15 cellular contexts compared by ENCODE assay signal in genomic region chr4:123416462-123416861, GRCh38. TPM values are rescaled to one million over a fixed set of nuclear protein-coding genes. Genes with fewer than 3 reads are reported as not detected.
DNase-seq lines count a peak whose midpoint lies in the region; ATAC-seq, FAIRE-seq and TF ChIP-seq lines count a peak whose summit lies in the region.
"Had no signal": no experiment of that assay in that cellular context is flagged by ENCODE, and none has a peak within 500 bp of the region (broad histone marks: within the 10 kb centered on the region; RNA-seq: fewer than 3 reads in every experiment).

No MANE protein-coding gene starts in this region.

- no peaks in the 10 kb centered on the region for H3K27me3 ChIP-seq in BLaER1
- no peaks in the 10 kb centered on the region for H3K27me3 ChIP-seq in mesenchymal stem cell (ENCODE audit: control insufficient read depth in 1 of 2, insufficient read depth in 1 of 2, low read length in 2 of 2)
- H3K27me3 ChIP-seq in BE2C = no peaks in the 10 kb centered on the region
- H3K27me3 ChIP-seq: left lung had no signal

- peak overlapping the region; percentile 73 for H3K27ac Mint-ChIP-seq in activated CD8-positive, alpha-beta T cell treated with anti-CD3 and anti-CD28 coated beads, Interleukin-2, amount 10 ng/mL, durations not matched to agents 7 days and 5 days

- no peak overlapping the region for H3K23ac ChIP-seq in mesenchymal stem cell (ENCODE audit: low read length in 2 of 2)

- peak overlapping the region; percentile 90 for H2AK5ac ChIP-seq in mesenchymal stem cell (ENCODE audit: low read length, severe bottlenecking)

- H3K36me3 ChIP-seq in BLaER1 (no peaks in the 10 kb centered on the region), mesenchymal stem cell (ENCODE audit: control insufficient read depth in 1 of 2, insufficient read depth in 2 of 2, low read depth in 1 of 2, low read length in 2 of 2) (no peaks in the 10 kb centered on the region), BE2C (no peaks in the 10 kb centered on the region)
- H3K36me3 ChIP-seq: left lung, prostate gland had no signal

- no peak overlapping the region for H3K4me3 ChIP-seq in BLaER1
- H3K4me3 ChIP-seq in mesenchymal stem cell (ENCODE audit: insufficient read depth in 1 of 2, low read depth in 1 of 2, low read length in 2 of 2) = no peak overlapping the region
- no peak overlapping the region for H3K4me3 ChIP-seq in BE2C (ENCODE audit: low read depth, low read length)
- H3K4me3 ChIP-seq: left lung, prostate gland had no signal

- peak overlapping the region in 1 of 2 experiments; percentile 47 for H3K18ac ChIP-seq in mesenchymal stem cell (ENCODE audit: low read depth in 1 of 2, low read length in 2 of 2)

- no peak for DNase-seq in activated CD8-positive, alpha-beta T cell treated with anti-CD3 and anti-CD28 coated beads, Interleukin-2, amount 10 ng/mL, durations not matched to agents 7 days and 5 days
- DNase-seq in mesenchymal stem cell (no peak), NCI-H2107 (lab: John Stamatoyannopoulos, UW) (no peak), SHP77 (lab: John Stamatoyannopoulos, UW) (no peak), BE2C (no peak)
- DNase-seq: caudate nucleus; DMS153; left lung; NCI-H1436 treated with DMSO at 0.1 percent for 48 hours; NCI-H446 treated with DMSO at 0.1 percent for 48 hours; stimulated activated CD4-positive, alpha-beta T cell treated with anti-CD3 and anti-CD28 coated beads, Interleukin-12 subunit alpha, Interleukin-12 subunit beta, amount 100 ng/mL, for 4 hours had no signal

- H3K9me3 ChIP-seq in BLaER1 = peaks cover 13% of the 10 kb centered on the region; the same call in 1 of the 2 replicates
- no peaks in the 10 kb centered on the region for H3K9me3 ChIP-seq in mesenchymal stem cell (ENCODE audit: control insufficient read depth, low read length)
- H3K9me3 ChIP-seq in BE2C = no peaks in the 10 kb centered on the region
- H3K9me3 ChIP-seq: left lung, prostate gland had no signal

- H3K27ac ChIP-seq in BLaER1 (peak overlapping the region; percentile 73), mesenchymal stem cell (ENCODE audit: low read length, poor library complexity, severe bottlenecking) (peak overlapping the region; percentile 50)
- H3K27ac ChIP-seq: prostate gland had no signal

- H3K27me3 Mint-ChIP-seq in activated CD8-positive, alpha-beta T cell treated with anti-CD3 and anti-CD28 coated beads, Interleukin-2, amount 10 ng/mL, durations not matched to agents 7 days and 5 days (ENCODE audit: low read depth) = no peaks in the 10 kb centered on the region

- H2BK15ac ChIP-seq in mesenchymal stem cell (ENCODE audit: low read depth, poor library complexity, severe bottlenecking) = no peak overlapping the region

- no peak overlapping the region for H2BK5ac ChIP-seq in mesenchymal stem cell (ENCODE audit: low read depth, low read length, poor library complexity, severe bottlenecking)

- H3K4ac ChIP-seq in mesenchymal stem cell (ENCODE audit: low read depth in 1 of 2, low read length in 2 of 2) = peak overlapping the region in 1 of 2 experiments; percentile 11

- H3K79me1 ChIP-seq in mesenchymal stem cell (replicated peaks; ENCODE audit: low read length, poor library complexity, severe bottlenecking) = no peaks in the 10 kb centered on the region

- H3K4me2 ChIP-seq in BLaER1 = peak overlapping the region; percentile 62
- no peak overlapping the region for H3K4me2 ChIP-seq in mesenchymal stem cell (ENCODE audit: low read length, poor library complexity, severe bottlenecking)

- H3K9me3 Mint-ChIP-seq in activated CD8-positive, alpha-beta T cell treated with anti-CD3 and anti-CD28 coated beads, Interleukin-2, amount 10 ng/mL, durations not matched to agents 7 days and 5 days (ENCODE audit: insufficient read depth) = no peaks in the 10 kb centered on the region

- H3K36me3 Mint-ChIP-seq in activated CD8-positive, alpha-beta T cell treated with anti-CD3 and anti-CD28 coated beads, Interleukin-2, amount 10 ng/mL, durations not matched to agents 7 days and 5 days (ENCODE audit: low read depth) = peaks cover 9% of the 10 kb centered on the region

- no peak overlapping the region for H2AFZ ChIP-seq in mesenchymal stem cell (ENCODE audit: low read depth, low read length)

- POLR2A ChIA-PET in activated CD8-positive, alpha-beta T cell treated with anti-CD3 and anti-CD28 coated beads, Interleukin-2, amount 10 ng/mL, durations not matched to agents 7 days and 5 days (lab: Charles Lee) = no interaction called here

- TF ChIP-seq CTCF in BE2C (IDR thresholded peaks at IDR 0.05; ENCODE audit: low read depth, low read length) = no peak

- H3K9ac ChIP-seq in BLaER1 = no peak overlapping the region
- no peak overlapping the region for H3K9ac ChIP-seq in mesenchymal stem cell (ENCODE audit: low read length)

- H3K4me1 Mint-ChIP-seq in activated CD8-positive, alpha-beta T cell treated with anti-CD3 and anti-CD28 coated beads, Interleukin-2, amount 10 ng/mL, durations not matched to agents 7 days and 5 days (ENCODE audit: low read depth) = peaks cover 90% of the 10 kb centered on the region

- CTCF ChIA-PET in activated CD8-positive, alpha-beta T cell treated with anti-CD3 and anti-CD28 coated beads, Interleukin-2, amount 10 ng/mL, durations not matched to agents 7 days and 5 days (lab: Charles Lee) = no interaction called here

- peaks cover 72% of the 10 kb centered on the region for H3K4me1 ChIP-seq in BLaER1
- peaks cover 8% of the 10 kb centered on the region for H3K4me1 ChIP-seq in mesenchymal stem cell (ENCODE audit: control insufficient read depth, insufficient read depth, low read depth, low read length)
- no peaks in the 10 kb centered on the region for H3K4me1 ChIP-seq in BE2C
- H3K4me1 ChIP-seq: prostate gland had no signal

- H3K4me3 Mint-ChIP-seq in activated CD8-positive, alpha-beta T cell treated with anti-CD3 and anti-CD28 coated beads, Interleukin-2, amount 10 ng/mL, durations not matched to agents 7 days and 5 days = no peak overlapping the region

- no peaks in the 10 kb centered on the region for H4K20me1 ChIP-seq in BLaER1

- H3K14ac ChIP-seq in mesenchymal stem cell (ENCODE audit: low read length in 2 of 2) = no peak overlapping the region

- H4K8ac ChIP-seq in mesenchymal stem cell (ENCODE audit: low read length) = no peak overlapping the region

- peak overlapping the region; percentile 66 for H2BK120ac ChIP-seq in mesenchymal stem cell (ENCODE audit: low read depth, low read length)

- H2BK12ac ChIP-seq in mesenchymal stem cell (ENCODE audit: low read length in 2 of 2) = peak overlapping the region; percentile 64 to 71

- WGBS in mesenchymal stem cell = 46% methylated on average over 4 of the region's 4 CpGs

- H4K91ac ChIP-seq in mesenchymal stem cell (ENCODE audit: low read length) = no peak overlapping the region

- ATAC-seq in activated CD8-positive, alpha-beta T cell treated with anti-CD3 and anti-CD28 coated beads, Interleukin-2, amount 10 ng/mL, durations not matched to agents 7 days and 5 days = peak; percentile 38
- ATAC-seq in GM21528 (IDR thresholded peaks at IDR 0.05; ENCODE audit: low FRiP score, unreplicated experiment) = no peak

- peak; percentile 96 for FAIRE-seq in G401.6 (lab: Jason Lieb, UNC)

RNA-seq across cellular contexts. Expression of gene SPRY1, which starts 19.9 kb away (rescaled TPM):
- total RNA-seq in activated CD8-positive, alpha-beta T cell treated with anti-CD3 and anti-CD28 coated beads, Interleukin-2, amount 10 ng/mL, durations not matched to agents 7 days and 5 days = 10 to 100 TPM; 50.7 to 53.2 TPM
- 106 TPM for polyA plus RNA-seq in mesenchymal stem cell (2013, experiment 1 of 2)
- 105 TPM for polyA plus RNA-seq in mesenchymal stem cell (2013, experiment 2 of 2)
- polyA plus RNA-seq in BE2C (2012; ENCODE audit: insufficient read depth, insufficient read length, low read depth) = not detected
